Comparison of ENCODE assay signal across 20 cellular contexts in genomic region chr9:83274787-83275186, GRCh38.
"Had no signal": no experiment of that assay in that cellular context is flagged by ENCODE, and none has a peak within 500 bp of the region (broad histone marks: within the 10 kb centered on the region; RNA-seq: fewer than 3 reads in every experiment).

No MANE protein-coding gene starts in this region.

- ATAC-seq: left lobe of liver; naive thymus-derived CD4-positive, alpha-beta T cell; stimulated activated naive B cell treated with anti-CD40 and anti-IgM and Interleukin-4, amounts not matched to agents 10 μg/mL and 1 μg/mL and 100 μg/mL, for 72 hours had no signal

- H3K4me3 ChIP-seq: breast epithelium, lung, sigmoid colon, transverse colon, uterus had no signal

- H3K27me3 ChIP-seq: breast epithelium, sigmoid colon, transverse colon, uterus had no signal

- DNase-seq: activated CD4-positive, alpha-beta T cell treated with anti-CD3 and anti-CD28 coated beads for 4 hours; activated CD4-positive, alpha-beta T cell treated with anti-CD3 and anti-CD28 coated beads, Interleukin-2, amount 50 U/mL, for 48 hours; activated CD4-positive, CD25-positive, alpha-beta regulatory T cell; activated CD8-positive, alpha-beta memory T cell treated with anti-CD3 and anti-CD28 coated beads, Interleukin-2, amount 50 U/mL, for 48 hours; activated naive CD4-positive, alpha-beta T cell treated with Interleukin-2 at 50 U/mL for 16 hours; activated naive CD8-positive, alpha-beta T cell treated with anti-CD3 and anti-CD28 coated beads for 36 hours; activated T-cell treated with anti-CD3 and anti-CD28 coated beads, Interleukin-2, amount 50 U/mL, for 48 hours; effector memory CD4-positive, alpha-beta T cell; foreskin melanocyte; immature natural killer cell; naive thymus-derived CD4-positive, alpha-beta T cell; sigmoid colon; stimulated activated CD4-positive, alpha-beta T cell treated with anti-CD3 and anti-CD28 coated beads, Interleukin-2, amount 100 ng/mL, for 48 hours; stimulated activated CD8-positive, alpha-beta memory T cell treated with anti-CD3 and anti-CD28 coated beads, Interleukin-4, amount 100 ng/mL, for 48 hours; stimulated activated naive B cell treated with anti-CD40 and anti-IgM and Interleukin-4, amounts not matched to agents 10 μg/mL and 1 μg/mL and 100 μg/mL, for 72 hours; transverse colon; uterus had no signal

- H3K27ac ChIP-seq: breast epithelium, sigmoid colon, transverse colon, uterus had no signal

- H3K9me3 ChIP-seq: breast epithelium, sigmoid colon, transverse colon, uterus had no signal

- H3K36me3 ChIP-seq: breast epithelium, sigmoid colon, transverse colon, uterus had no signal

- H3K4me1 ChIP-seq: breast epithelium, sigmoid colon, transverse colon, uterus had no signal
